ENCODE assay signal across 31 cellular contexts in genomic region chr2:173792166-173792565, GRCh38.
"Had no signal": no experiment of that assay in that cellular context is flagged by ENCODE, and none has a peak within 500 bp of the region (broad histone marks: within the 10 kb centered on the region; RNA-seq: fewer than 3 reads in every experiment).

No MANE protein-coding gene starts in this region.

- H3K27ac Mint-ChIP-seq: activated CD4-positive, alpha-beta T cell treated with anti-CD3 and anti-CD28 coated beads for 36 hours; activated CD4-positive, alpha-beta T cell treated with anti-CD3 and anti-CD28 coated beads, Interleukin-2, amount 10 ng/mL, durations not matched to agents 7 days and 5 days; activated CD8-positive, alpha-beta T cell treated with anti-CD3 and anti-CD28 coated beads, Interleukin-2, amount 10 ng/mL, durations not matched to agents 7 days and 5 days; activated naive CD4-positive, alpha-beta T cell treated with anti-CD3 and anti-CD28 coated beads, Interleukin-2, amount 50 U/mL, for 24 hours; activated naive CD8-positive, alpha-beta T cell treated with anti-CD3 and anti-CD28 coated beads, Interleukin-2, amount 10 ng/mL, durations not matched to agents 7 days and 5 days; activated T-cell treated with anti-CD3 and anti-CD28 coated beads, Interleukin-2, amount 50 U/mL, for 24 hours; activated T-helper 2 cell treated with anti-CD3 and anti-CD28 coated beads, Interferon-gamma antibody, Interleukin-2, Interleukin-4, amounts not matched to agents 10 μg/mL and 5 μg/mL and 100 μg/mL, durations not matched to agents 14 hours and 24 hours and 36 hours had no signal

- H3K4me1 ChIP-seq: ascending aorta, SJCRH30 had no signal

- H3K36me3 ChIP-seq: ascending aorta, cardiac muscle cell, MG63, SJCRH30, WERI-Rb-1 had no signal

- DNase-seq: activated CD4-positive, alpha-beta T cell treated with anti-CD3 and anti-CD28 coated beads for 36 hours; activated CD4-positive, alpha-beta T cell treated with anti-CD3 and anti-CD28 coated beads, Interleukin-2, amount 10 ng/mL, durations not matched to agents 7 days and 5 days; activated CD4-positive, alpha-beta T cell treated with anti-CD3 and anti-CD28 coated beads, Interleukin-2, amount 50 U/mL, for 48 hours; activated CD8-positive, alpha-beta T cell treated with anti-CD3 and anti-CD28 coated beads, Interleukin-2, amount 10 ng/mL, durations not matched to agents 7 days and 5 days; activated gamma-delta T cell; activated naive CD4-positive, alpha-beta T cell treated with Interleukin-2 at 50 U/mL for 16 hours; activated naive CD8-positive, alpha-beta T cell treated with anti-CD3 and anti-CD28 coated beads, Interleukin-2, amount 10 ng/mL, durations not matched to agents 7 days and 5 days; activated T-cell treated with anti-CD3 and anti-CD28 coated beads, Interleukin-2, amount 50 U/mL, for 24 hours; amygdala; Kasumi-1; KG1; MG63; MV-4-11; NCI-H1092 treated with DMSO at 0.1 percent for 48 hours; NCI-H1417; NCI-H1694; NCI-H1930; NCI-H2081 treated with DMSO at 0.1 percent for 48 hours; NCI-H345; NCI-H524 treated with DMSO at 0.1 percent for 48 hours; SHP77; T1000; WERI-Rb-1 had no signal

- H3K9me3 Mint-ChIP-seq: activated CD4-positive, alpha-beta T cell treated with anti-CD3 and anti-CD28 coated beads, Interleukin-2, amount 10 ng/mL, durations not matched to agents 7 days and 5 days; activated naive CD4-positive, alpha-beta T cell treated with anti-CD3 and anti-CD28 coated beads, Interleukin-2, amount 50 U/mL, for 24 hours; activated naive CD8-positive, alpha-beta T cell treated with anti-CD3 and anti-CD28 coated beads, Interleukin-2, amount 10 ng/mL, durations not matched to agents 7 days and 5 days; activated T-cell treated with anti-CD3 and anti-CD28 coated beads, Interleukin-2, amount 50 U/mL, for 24 hours; activated T-helper 2 cell treated with anti-CD3 and anti-CD28 coated beads, Interferon-gamma antibody, Interleukin-2, Interleukin-4, amounts not matched to agents 10 μg/mL and 5 μg/mL and 100 μg/mL, durations not matched to agents 14 hours and 24 hours and 36 hours; central memory CD8-positive, alpha-beta T cell had no signal

- H3K27me3 ChIP-seq: ascending aorta, cardiac muscle cell, MG63, SJCRH30 had no signal

- H3K27ac ChIP-seq: ascending aorta, cardiac muscle cell, SJCRH30, SK-N-MC, WERI-Rb-1 had no signal

- H3K36me3 Mint-ChIP-seq: activated naive CD4-positive, alpha-beta T cell treated with anti-CD3 and anti-CD28 coated beads, Interleukin-2, amount 50 U/mL, for 24 hours; activated naive CD8-positive, alpha-beta T cell treated with anti-CD3 and anti-CD28 coated beads, Interleukin-2, amount 10 ng/mL, durations not matched to agents 7 days and 5 days had no signal

- H3K4me3 ChIP-seq: ascending aorta, cardiac muscle cell, MG63, SJCRH30 had no signal

- ATAC-seq: activated CD4-positive, alpha-beta T cell treated with anti-CD3 and anti-CD28 coated beads for 36 hours; activated CD8-positive, alpha-beta T cell treated with anti-CD3 and anti-CD28 coated beads, Interleukin-2, amount 10 ng/mL, durations not matched to agents 7 days and 5 days; Panc1 had no signal

- H3K4me3 Mint-ChIP-seq: activated CD4-positive, alpha-beta T cell treated with anti-CD3 and anti-CD28 coated beads for 36 hours; activated CD4-positive, alpha-beta T cell treated with anti-CD3 and anti-CD28 coated beads, Interleukin-2, amount 10 ng/mL, durations not matched to agents 7 days and 5 days; activated CD8-positive, alpha-beta T cell treated with anti-CD3 and anti-CD28 coated beads, Interleukin-2, amount 10 ng/mL, durations not matched to agents 7 days and 5 days; activated naive CD4-positive, alpha-beta T cell treated with anti-CD3 and anti-CD28 coated beads, Interleukin-2, amount 50 U/mL, for 24 hours; activated naive CD8-positive, alpha-beta T cell treated with anti-CD3 and anti-CD28 coated beads, Interleukin-2, amount 10 ng/mL, durations not matched to agents 7 days and 5 days; activated T-cell treated with anti-CD3 and anti-CD28 coated beads, Interleukin-2, amount 50 U/mL, for 24 hours; central memory CD8-positive, alpha-beta T cell had no signal

- H3K9me3 ChIP-seq: ascending aorta, MG63, SJCRH30 had no signal

- H3K4me1 Mint-ChIP-seq: activated CD4-positive, alpha-beta T cell treated with anti-CD3 and anti-CD28 coated beads for 36 hours; activated CD4-positive, alpha-beta T cell treated with anti-CD3 and anti-CD28 coated beads, Interleukin-2, amount 10 ng/mL, durations not matched to agents 7 days and 5 days; activated naive CD4-positive, alpha-beta T cell treated with anti-CD3 and anti-CD28 coated beads, Interleukin-2, amount 50 U/mL, for 24 hours; central memory CD8-positive, alpha-beta T cell had no signal
